16 cellular contexts compared by ENCODE assay signal in genomic region chr9:110835404-110835803, GRCh38.
DNase-seq lines count a peak whose midpoint lies in the region; ATAC-seq and TF ChIP-seq lines count a peak whose summit lies in the region.
"Had no signal": no experiment of that assay in that cellular context is flagged by ENCODE, and none has a peak within 500 bp of the region (broad histone marks: within the 10 kb centered on the region; RNA-seq: fewer than 3 reads in every experiment).

No MANE protein-coding gene starts in this region.

- intact Hi-C loops in activated CD4-positive, alpha-beta T cell treated with anti-CD3 and anti-CD28 coated beads, Interleukin-2, amount 10 ng/mL, durations not matched to agents 24 days and 14 days (cut with micrococcal nuclease), result no loop called here

- H3K4me1 Mint-ChIP-seq in activated CD4-positive, alpha-beta T cell treated with anti-CD3 and anti-CD28 coated beads, Interleukin-2, amount 10 ng/mL, durations not matched to agents 24 days and 14 days, result no peaks in the 10 kb centered on the region
- H3K4me1 Mint-ChIP-seq: H9 had no signal

- no peak overlapping the region for H3K4me3 Mint-ChIP-seq in activated CD4-positive, alpha-beta T cell treated with anti-CD3 and anti-CD28 coated beads, Interleukin-2, amount 10 ng/mL, durations not matched to agents 24 days and 14 days
- H3K4me3 Mint-ChIP-seq: H9 had no signal

- POLR2A ChIA-PET in RWPE1 (lab: Yijun Ruan, JAX; ENCODE audit: low non-redundant PET), result no interaction called here

- no peaks in the 10 kb centered on the region for H3K27me3 Mint-ChIP-seq in activated CD4-positive, alpha-beta T cell treated with anti-CD3 and anti-CD28 coated beads, Interleukin-2, amount 10 ng/mL, durations not matched to agents 24 days and 14 days
- H3K27me3 Mint-ChIP-seq: progenitor cell of endocrine pancreas had no signal

- H3K27ac Mint-ChIP-seq in activated CD4-positive, alpha-beta T cell treated with anti-CD3 and anti-CD28 coated beads, Interleukin-2, amount 10 ng/mL, durations not matched to agents 24 days and 14 days, result no peak overlapping the region
- H3K27ac Mint-ChIP-seq: H9, progenitor cell of endocrine pancreas had no signal

- no peaks in the 10 kb centered on the region for H3K36me3 Mint-ChIP-seq in activated CD4-positive, alpha-beta T cell treated with anti-CD3 and anti-CD28 coated beads, Interleukin-2, amount 10 ng/mL, durations not matched to agents 24 days and 14 days (ENCODE audit: low read depth)

- no peak overlapping the region for H3K27ac ChIP-seq in RWPE1
- H3K27ac ChIP-seq: lower lobe of right lung had no signal

- no peak for ATAC-seq in HG02938 (IDR thresholded peaks at IDR 0.05; ENCODE audit: unreplicated experiment)
- ATAC-seq in HG02763 (IDR thresholded peaks at IDR 0.05; ENCODE audit: unreplicated experiment), result no peak
- no peak for ATAC-seq in GM21515 (IDR thresholded peaks at IDR 0.05; ENCODE audit: unreplicated experiment)
- ATAC-seq: lower lobe of right lung had no signal

- H3K9me3 Mint-ChIP-seq in activated CD4-positive, alpha-beta T cell treated with anti-CD3 and anti-CD28 coated beads, Interleukin-2, amount 10 ng/mL, durations not matched to agents 24 days and 14 days, result no peaks in the 10 kb centered on the region
- H3K9me3 Mint-ChIP-seq: H9 had no signal

- no peak overlapping the region for H3K4me3 ChIP-seq in retinal pigment epithelial cell (ENCODE audit: low read length)
- H3K4me3 ChIP-seq: lower lobe of right lung had no signal

- peak; percentile 89 for DNase-seq in Daoy (ENCODE audit: low read depth)
- DNase-seq in RWPE1 (ENCODE audit: low spot score), result peak; percentile 85
- DNase-seq in fibroblast of gingiva (ENCODE audit: low read depth), result peak; percentile 92
- peak; percentile 67 for DNase-seq in retinal pigment epithelial cell (ENCODE audit: low read depth)
- no peak for DNase-seq in activated CD4-positive, alpha-beta T cell treated with anti-CD3 and anti-CD28 coated beads, Interleukin-2, amount 10 ng/mL, durations not matched to agents 24 days and 14 days
- DNase-seq: cortex of kidney, H9, head of caudate nucleus, lower lobe of right lung, MM.1S, NCI-H2227 treated with DMSO at 0.1 percent for 48 hours, SHP77 had no signal

- no peak for TF ChIP-seq CTCF in RWPE1 (conservative IDR thresholded peaks at IDR 0.05; ENCODE audit: low read depth)
- no peak for TF ChIP-seq CTCF in retinal pigment epithelial cell (conservative IDR thresholded peaks at IDR 0.05; ENCODE audit: low read depth, low read length)

- CTCF ChIA-PET in RWPE1 (lab: Yijun Ruan, JAX), result no interaction called here
